ENCODE assay signal across 10 cellular contexts in genomic region chr1:3618576-3618903, GRCh38. TPM values are rescaled to one million over a fixed set of nuclear protein-coding genes. Genes with fewer than 3 reads are reported as not detected.
A peak's percentile ranks its signal among the peaks of the same experiment; 100 is the strongest.
DNase-seq lines count a peak whose midpoint lies in the region; ATAC-seq, FAIRE-seq and TF ChIP-seq lines count a peak whose summit lies in the region.
"Had no signal": no experiment of that assay in that cellular context is flagged by ENCODE, and none has a peak within 500 bp of the region (broad histone marks: within the 10 kb centered on the region; RNA-seq: fewer than 3 reads in every experiment).

No MANE protein-coding gene starts in this region.

- peak overlapping the region; percentile 30 for H3K4me2 ChIP-seq in HepG2 (ENCODE audit: low read depth, low read length)

- H3K4me3 Mint-ChIP-seq in WTC11 (no peak overlapping the region), Caco-2 (ENCODE audit: unreplicated experiment) (no peak overlapping the region)
- no peak overlapping the region for H3K4me3 Mint-ChIP-seq in stimulated activated effector memory CD8-positive, alpha-beta T cell treated with anti-CD3 and anti-CD28 coated beads, Interleukin-12 subunit alpha, Interleukin-12 subunit beta, amount 100 ng/mL, for 72 hours

- H3K4me1 Mint-ChIP-seq in WTC11 (peaks cover 24% of the 10 kb centered on the region), Caco-2 (ENCODE audit: low read depth, unreplicated experiment) (peaks cover 28% of the 10 kb centered on the region)
- H3K4me1 Mint-ChIP-seq in stimulated activated effector memory CD8-positive, alpha-beta T cell treated with anti-CD3 and anti-CD28 coated beads, Interleukin-12 subunit alpha, Interleukin-12 subunit beta, amount 100 ng/mL, for 72 hours: peaks cover 39% of the 10 kb centered on the region

- CTCF ChIA-PET in HepG2 (lab: Yijun Ruan, JAX; ENCODE audit: low intra/inter-chr PET ratio, low total read pairs): interaction anchor here (1.1 to 2.3 kb wide), 6 partner anchors 28 to 128 kb away, joined by 3 to 32 read pairs (median 8); no protein-coding TSS in a partner anchor
- CTCF ChIA-PET in WTC11 (lab: Charles Lee): interaction anchor here (0.6 to 3.9 kb wide), 56 partner anchors 8 to 1419 kb away, joined by 3 to 86 read pairs (median 5); partner anchors contain the start of genes MEGF6 and TP73
- CTCF ChIA-PET in Caco-2 (lab: Charles Lee): interaction anchor here (0.7 to 1.7 kb wide), 17 partner anchors 8 to 165 kb away, joined by 3 to 44 read pairs (median 5); partner anchors contain the start of gene TP73

- TF ChIP-seq RAD21 in HepG2 (CRISPR knock-in tag; IDR thresholded peaks at IDR 0.05): no peak

- no peak overlapping the region for H3K9ac ChIP-seq in HepG2 (ENCODE audit: insufficient read depth, low read depth, low read length)

- H3K36me3 Mint-ChIP-seq in WTC11: no peaks in the 10 kb centered on the region
- no peaks in the 10 kb centered on the region for H3K36me3 Mint-ChIP-seq in stimulated activated effector memory CD8-positive, alpha-beta T cell treated with anti-CD3 and anti-CD28 coated beads, Interleukin-12 subunit alpha, Interleukin-12 subunit beta, amount 100 ng/mL, for 72 hours
- H3K36me3 Mint-ChIP-seq in Caco-2 (ENCODE audit: insufficient read depth, unreplicated experiment): peaks cover under 1% of the 10 kb centered on the region
- H3K36me3 Mint-ChIP-seq: IgD-negative memory B cell had no signal

- intact Hi-C loops in HepG2 (cut with micrococcal nuclease; ENCODE audit: unreplicated experiment) (loop anchor here (2.0 to 5.0 kb wide), 2 partner anchors 32 to 126 kb away; no protein-coding TSS in a partner anchor), right lobe of liver (cut with DNase I) (loop anchor here (5.0 kb wide), 2 partner anchors 121 to 126 kb away; no protein-coding TSS in a partner anchor), Caco-2 (cut with micrococcal nuclease; ENCODE audit: unreplicated experiment) (loop anchor here (2.0 kb wide), 1 partner anchor 166 kb away; no protein-coding TSS in a partner anchor)

- POLR2A ChIA-PET in HepG2 (lab: Yijun Ruan, JAX): interaction anchor here (0.9 kb wide), 1 partner anchor 165 kb away, joined by 5 read pairs; no protein-coding TSS in a partner anchor
- POLR2A ChIA-PET in WTC11 (lab: Charles Lee): interaction anchor here (1.0 kb wide), 1 partner anchor 128 kb away, joined by 4 read pairs; no protein-coding TSS in a partner anchor
- POLR2A ChIA-PET in Caco-2 (lab: Charles Lee): interaction anchor here (1.0 kb wide), 1 partner anchor 87 kb away, joined by 4 read pairs; no protein-coding TSS in a partner anchor

- 47% methylated on average over 3 of the region's 7 CpGs for WGBS in HepG2 (ENCODE audit: low lambda C conversion rate)
- no CpG with 5 or more reads among the region's 7 CpGs for WGBS in right lobe of liver (ENCODE audit: insufficient coverage, low coverage, low lambda C conversion rate, missing lambda C conversion rate)

- TF ChIP-seq POLR2A in HepG2 (IDR thresholded peaks at IDR 0.05; ENCODE audit: insufficient read depth in 1 of 2, low read depth in 2 of 2, low read length in 2 of 2) (no peak), right lobe of liver (IDR thresholded peaks at IDR 0.05) (no peak)

- H3K4me3 ChIP-seq in HepG2 (replicated peaks in 1 of 3; ENCODE audit: insufficient read depth in 1 of 3, low read depth in 2 of 3, low read length in 3 of 3): no peak overlapping the region
- no peak overlapping the region for H3K4me3 ChIP-seq in right lobe of liver
- no peak overlapping the region for H3K4me3 ChIP-seq in Caco-2 (ENCODE audit: low read depth, low read length)

- no TSS peak for BruUV-seq in HepG2 (replicated peaks; lab: Mats Ljungman, UMichigan)
- BruUV-seq in Caco-2 (replicated peaks; lab: Mats Ljungman, UMichigan): no TSS peak

- no peak for DNase-seq in HepG2 (ENCODE audit: low spot score)
- DNase-seq in right lobe of liver: no peak
- DNase-seq in WTC11 (ENCODE audit: low spot score): no peak
- DNase-seq in left kidney (ENCODE audit: low read depth, low spot score): peak; percentile 5
- DNase-seq in stimulated activated effector memory CD8-positive, alpha-beta T cell treated with anti-CD3 and anti-CD28 coated beads, Interleukin-12 subunit alpha, Interleukin-12 subunit beta, amount 100 ng/mL, for 72 hours (ENCODE audit: low spot score in 2 of 2): no peak
- no peak for DNase-seq in Caco-2
- no peak for DNase-seq in cerebellum (ENCODE audit: low spot score)
- no peak for DNase-seq in glomerular visceral epithelial cell (ENCODE audit: extremely low spot score)
- DNase-seq: 8988T had no signal

- peaks cover 8% of the 10 kb centered on the region for H3K27me3 Mint-ChIP-seq in WTC11 (ENCODE audit: low read depth)
- H3K27me3 Mint-ChIP-seq in Caco-2 (ENCODE audit: insufficient read depth, unreplicated experiment): no peaks in the 10 kb centered on the region

- FAIRE-seq in HepG2 (lab: Jason Lieb, UNC): no peak

- H4K20me1 ChIP-seq in HepG2 (ENCODE audit: insufficient read depth, low read length): no peaks in the 10 kb centered on the region

- H3K9me3 Mint-ChIP-seq in WTC11 (no peaks in the 10 kb centered on the region), Caco-2 (ENCODE audit: unreplicated experiment) (no peaks in the 10 kb centered on the region)
- no peaks in the 10 kb centered on the region for H3K9me3 Mint-ChIP-seq in stimulated activated effector memory CD8-positive, alpha-beta T cell treated with anti-CD3 and anti-CD28 coated beads, Interleukin-12 subunit alpha, Interleukin-12 subunit beta, amount 100 ng/mL, for 72 hours
- H3K9me3 Mint-ChIP-seq: IgD-negative memory B cell had no signal

- peaks cover 16 to 50% of the 10 kb centered on the region in 2 experiments for H3K27me3 ChIP-seq in HepG2 (ENCODE audit: control insufficient read depth in 1 of 2, insufficient read depth in 2 of 2, low read length in 2 of 2)
- no peaks in the 10 kb centered on the region for H3K27me3 ChIP-seq in right lobe of liver
- no peaks in the 10 kb centered on the region for H3K27me3 ChIP-seq in Caco-2 (replicated peaks; ENCODE audit: control insufficient read depth, insufficient read depth, low read length)

- ATAC-seq in HepG2 (peak; percentile 43), right lobe of liver (no peak), WTC11 (peak; percentile 33)
- ATAC-seq in stimulated activated effector memory CD8-positive, alpha-beta T cell treated with anti-CD3 and anti-CD28 coated beads, Interleukin-12 subunit alpha, Interleukin-12 subunit beta, amount 100 ng/mL, for 72 hours: no peak

- TF ChIP-seq EP300 in HepG2 (IDR thresholded peaks at IDR 0.05; ENCODE audit: low read depth in 2 of 2, low read length in 2 of 2) (no peak), HepG2 (CRISPR knock-in tag; IDR thresholded peaks at IDR 0.05; ENCODE audit: borderline replicate concordance) (no peak)

- TF ChIP-seq CTCF in HepG2 (CRISPR knock-in tag; IDR thresholded peaks at IDR 0.05): no peak
- TF ChIP-seq CTCF in right lobe of liver (IDR thresholded peaks at IDR 0.05): no peak
- TF ChIP-seq CTCF in WTC11 (IDR thresholded peaks at IDR 0.05): no peak
- TF ChIP-seq CTCF in Caco-2 (IDR thresholded peaks at IDR 0.05; ENCODE audit: insufficient read depth in 1 of 2, low read depth in 1 of 2, low read length in 1 of 2, severe bottlenecking in 1 of 2, unreplicated experiment in 1 of 2): no peak

- no peak overlapping the region for H2AFZ ChIP-seq in HepG2 (ENCODE audit: low read length)

- H3K9me3 ChIP-seq in HepG2 (ENCODE audit: low read length) (no peaks in the 10 kb centered on the region), right lobe of liver (no peaks in the 10 kb centered on the region), Caco-2 (no peaks in the 10 kb centered on the region)

- no peak overlapping the region for H3K27ac Mint-ChIP-seq in WTC11
- H3K27ac Mint-ChIP-seq in stimulated activated effector memory CD8-positive, alpha-beta T cell treated with anti-CD3 and anti-CD28 coated beads, Interleukin-12 subunit alpha, Interleukin-12 subunit beta, amount 100 ng/mL, for 72 hours: peak overlapping the region; percentile 39
- no peak overlapping the region for H3K27ac Mint-ChIP-seq in Caco-2 (ENCODE audit: unreplicated experiment)

- H3K36me3 ChIP-seq in HepG2 (replicated peaks in 1 of 2; ENCODE audit: control insufficient read depth in 1 of 2, insufficient read depth in 2 of 2, low read length in 2 of 2): no peaks in the 10 kb centered on the region
- H3K36me3 ChIP-seq in right lobe of liver: no peaks in the 10 kb centered on the region
- H3K36me3 ChIP-seq in Caco-2 (ENCODE audit: control insufficient read depth, insufficient read depth, low read length): no peaks in the 10 kb centered on the region

- in situ Hi-C loops in HepG2 (cut with HindIII; ENCODE audit: extremely low pct_ligation_motif_present, low pct_unique_long_range_greater_than_20kb): no loop called here

- H3K27ac ChIP-seq in HepG2 (ENCODE audit: extremely low read length, insufficient read depth, low read length): no peak overlapping the region
- H3K27ac ChIP-seq in right lobe of liver: no peak overlapping the region

- H3K4me1 ChIP-seq in HepG2 (ENCODE audit: insufficient read depth, low read length): peaks cover 40% of the 10 kb centered on the region
- H3K4me1 ChIP-seq in right lobe of liver: peaks cover 0 to 12% (median 0%) of the 10 kb centered on the region in 4 donors
- peaks cover 34% of the 10 kb centered on the region for H3K4me1 ChIP-seq in Caco-2

- H3K79me2 ChIP-seq in HepG2 (ENCODE audit: insufficient read depth, low read length): no peaks in the 10 kb centered on the region

RNA-seq across cellular contexts. Expression of gene TPRG1L, which starts 6.3 kb away (rescaled TPM):
- total RNA-seq in HepG2 (2016; rRNA removed; fragmentation: Illumina TruSeq; extraction: Trizol) (21.3 and 31.7 TPM in 2 replicates), right lobe of liver (10 to 100 TPM; 42.5 to 54.6 (median 53.4) TPM), WTC11 (2021) (20.9 to 22.3 TPM (median 20.9 TPM) in 3 replicates), Caco-2 (2022) (39.0 and 43.9 TPM in 2 replicates), cerebellum (12.1 TPM)
- 5.7 and 6.3 TPM in 2 replicates for total RNA-seq in HepG2 (2016; cell fraction: cytosol; rRNA removed; fragmentation: Illumina TruSeq; extraction: Trizol; ENCODE audit: low read depth)
- total RNA-seq in HepG2 (2016; cell fraction: insoluble cytoplasmic fraction; rRNA removed; fragmentation: Illumina TruSeq; extraction: Trizol): 20.0 and 34.6 TPM in 2 replicates
- total RNA-seq in HepG2 (2016; cell fraction: membrane; rRNA removed; fragmentation: Illumina TruSeq; extraction: Trizol): 26.8 and 28.4 TPM in 2 replicates
- total RNA-seq in HepG2 (2016; cell fraction: nucleus; rRNA removed; fragmentation: Illumina TruSeq; extraction: Trizol): 13.9 and 17.8 TPM in 2 replicates
- polyA plus RNA-seq in HepG2 (2011; rRNA removed): 37.4 and 44.3 TPM in 2 replicates
- 39.8 and 48.5 TPM in 2 replicates for polyA plus RNA-seq in HepG2 (2011; cell fraction: cytosol; rRNA removed)
- 18.5 and 21.7 TPM in 2 replicates for polyA plus RNA-seq in HepG2 (2011; cell fraction: nucleus; rRNA removed)
- 32.1 and 36.9 TPM in 2 replicates for polyA plus RNA-seq in HepG2 (2012)
- 9.7 and 10.7 TPM in 2 replicates for polyA plus RNA-seq in HepG2 (2016; cell fraction: cytosol; fragmentation: Illumina TruSeq; extraction: Trizol; ENCODE audit: low read depth)
- 66.4 and 67.1 TPM in 2 replicates for polyA plus RNA-seq in HepG2 (2016; cell fraction: insoluble cytoplasmic fraction; fragmentation: Illumina TruSeq; extraction: Trizol; ENCODE audit: low read depth)
- polyA plus RNA-seq in HepG2 (2016; cell fraction: membrane; fragmentation: Illumina TruSeq; extraction: Trizol; ENCODE audit: low read depth): 27.9 and 28.2 TPM in 2 replicates
- polyA plus RNA-seq in HepG2 (2016; cell fraction: nucleus; fragmentation: Illumina TruSeq; extraction: Trizol; ENCODE audit: insufficient read depth, low read depth): 42.7 TPM in 2 replicates
- 33.6 and 37.3 TPM in 2 replicates for polyA minus RNA-seq in HepG2 (2011; rRNA and poly(A)+ RNA removed; ENCODE audit: low replicate concordance)
- polyA minus RNA-seq in HepG2 (2011; cell fraction: cytosol; rRNA and poly(A)+ RNA removed): 24.6 and 30.2 TPM in 2 replicates
- 8.0 and 10.2 TPM in 2 replicates for polyA minus RNA-seq in HepG2 (2011; cell fraction: nucleus; rRNA and poly(A)+ RNA removed)

RNA-seq across cellular contexts. Expression of gene MEGF6, which starts 7.2 kb away (rescaled TPM):
- total RNA-seq in HepG2 (2016; rRNA removed; fragmentation: Illumina TruSeq; extraction: Trizol) (0.76 and 1.9 TPM in 2 replicates), right lobe of liver (1 to 10 TPM; 2.2 to 9.6 (median 4.4) TPM), WTC11 (2021) (24.9 to 32.4 TPM (median 27.2 TPM) in 3 replicates), Caco-2 (2022) (12.1 and 13.3 TPM in 2 replicates), cerebellum (14.9 TPM)
- total RNA-seq in HepG2 (2016; cell fraction: cytosol; rRNA removed; fragmentation: Illumina TruSeq; extraction: Trizol; ENCODE audit: low read depth): 0.18 and 0.61 TPM in 2 replicates
- 0.70 and 2.7 TPM in 2 replicates for total RNA-seq in HepG2 (2016; cell fraction: insoluble cytoplasmic fraction; rRNA removed; fragmentation: Illumina TruSeq; extraction: Trizol)
- total RNA-seq in HepG2 (2016; cell fraction: membrane; rRNA removed; fragmentation: Illumina TruSeq; extraction: Trizol): 0.52 and 0.96 TPM in 2 replicates
- 2.7 and 3.4 TPM in 2 replicates for total RNA-seq in HepG2 (2016; cell fraction: nucleus; rRNA removed; fragmentation: Illumina TruSeq; extraction: Trizol)
- 1.9 and 3.5 TPM in 2 replicates for polyA plus RNA-seq in HepG2 (2011; rRNA removed)
- polyA plus RNA-seq in HepG2 (2011; cell fraction: cytosol; rRNA removed): 0.90 and 1.8 TPM in 2 replicates
- polyA plus RNA-seq in HepG2 (2011; cell fraction: nucleus; rRNA removed): 68.1 and 94.7 TPM in 2 replicates
- polyA plus RNA-seq in HepG2 (2012): 3.6 and 4.8 TPM in 2 replicates
- polyA plus RNA-seq in HepG2 (2016; cell fraction: cytosol; fragmentation: Illumina TruSeq; extraction: Trizol; ENCODE audit: low read depth): 0.09 and 0.19 TPM in 2 replicates
- polyA plus RNA-seq in HepG2 (2016; cell fraction: insoluble cytoplasmic fraction; fragmentation: Illumina TruSeq; extraction: Trizol; ENCODE audit: low read depth): 0.80 and 1.3 TPM in 2 replicates
- 0.19 and 0.34 TPM in 2 replicates for polyA plus RNA-seq in HepG2 (2016; cell fraction: membrane; fragmentation: Illumina TruSeq; extraction: Trizol; ENCODE audit: low read depth)
- polyA plus RNA-seq in HepG2 (2016; cell fraction: nucleus; fragmentation: Illumina TruSeq; extraction: Trizol; ENCODE audit: insufficient read depth, low read depth): 8.1 and 10.4 TPM in 2 replicates
- 3.5 and 4.6 TPM in 2 replicates for polyA minus RNA-seq in HepG2 (2011; rRNA and poly(A)+ RNA removed; ENCODE audit: low replicate concordance)
- 1.7 and 2.4 TPM in 2 replicates for polyA minus RNA-seq in HepG2 (2011; cell fraction: cytosol; rRNA and poly(A)+ RNA removed)
- polyA minus RNA-seq in HepG2 (2011; cell fraction: nucleus; rRNA and poly(A)+ RNA removed): 5.6 and 10.6 TPM in 2 replicates

RNA-seq across cellular contexts. Expression of gene WRAP73, which starts 31.4 kb away (rescaled TPM):
- total RNA-seq in HepG2 (2016; rRNA removed; fragmentation: Illumina TruSeq; extraction: Trizol) (18.1 and 21.0 TPM in 2 replicates), right lobe of liver (1 to 10 TPM; 5.6 to 9.1 (median 7.1) TPM), WTC11 (2021) (33.8 to 39.2 TPM (median 34.7 TPM) in 3 replicates), Caco-2 (2022) (25.1 and 31.6 TPM in 2 replicates), cerebellum (13.2 TPM)
- 5.0 and 5.8 TPM in 2 replicates for total RNA-seq in HepG2 (2016; cell fraction: cytosol; rRNA removed; fragmentation: Illumina TruSeq; extraction: Trizol; ENCODE audit: low read depth)
- 20.2 and 20.3 TPM in 2 replicates for total RNA-seq in HepG2 (2016; cell fraction: insoluble cytoplasmic fraction; rRNA removed; fragmentation: Illumina TruSeq; extraction: Trizol)
- total RNA-seq in HepG2 (2016; cell fraction: membrane; rRNA removed; fragmentation: Illumina TruSeq; extraction: Trizol): 8.8 and 10.8 TPM in 2 replicates
- 14.3 and 17.1 TPM in 2 replicates for total RNA-seq in HepG2 (2016; cell fraction: nucleus; rRNA removed; fragmentation: Illumina TruSeq; extraction: Trizol)
- polyA plus RNA-seq in HepG2 (2011; rRNA removed): 40.4 and 44.1 TPM in 2 replicates
- 27.5 and 35.0 TPM in 2 replicates for polyA plus RNA-seq in HepG2 (2011; cell fraction: cytosol; rRNA removed)
- 78.4 and 79.9 TPM in 2 replicates for polyA plus RNA-seq in HepG2 (2011; cell fraction: nucleus; rRNA removed)
- 12.9 and 18.3 TPM in 2 replicates for polyA plus RNA-seq in HepG2 (2012)
- 5.5 TPM in 2 replicates for polyA plus RNA-seq in HepG2 (2016; cell fraction: cytosol; fragmentation: Illumina TruSeq; extraction: Trizol; ENCODE audit: low read depth)
- 19.4 and 25.1 TPM in 2 replicates for polyA plus RNA-seq in HepG2 (2016; cell fraction: insoluble cytoplasmic fraction; fragmentation: Illumina TruSeq; extraction: Trizol; ENCODE audit: low read depth)
- 6.3 and 7.2 TPM in 2 replicates for polyA plus RNA-seq in HepG2 (2016; cell fraction: membrane; fragmentation: Illumina TruSeq; extraction: Trizol; ENCODE audit: low read depth)
- polyA plus RNA-seq in HepG2 (2016; cell fraction: nucleus; fragmentation: Illumina TruSeq; extraction: Trizol; ENCODE audit: insufficient read depth, low read depth): 41.4 and 53.5 TPM in 2 replicates
- polyA minus RNA-seq in HepG2 (2011; rRNA and poly(A)+ RNA removed; ENCODE audit: low replicate concordance): 43.7 and 46.5 TPM in 2 replicates
- 11.9 and 16.4 TPM in 2 replicates for polyA minus RNA-seq in HepG2 (2011; cell fraction: cytosol; rRNA and poly(A)+ RNA removed)
- 18.4 and 19.5 TPM in 2 replicates for polyA minus RNA-seq in HepG2 (2011; cell fraction: nucleus; rRNA and poly(A)+ RNA removed)

RNA-seq across cellular contexts. Expression of gene TP73, which starts 33.8 kb away (rescaled TPM):
- total RNA-seq in HepG2 (2016; rRNA removed; fragmentation: Illumina TruSeq; extraction: Trizol): 0.69 and 1.1 TPM in 2 replicates
- total RNA-seq in HepG2 (2016; cell fraction: cytosol; rRNA removed; fragmentation: Illumina TruSeq; extraction: Trizol; ENCODE audit: low read depth): 0.35 and 0.51 TPM in 2 replicates
- 0.39 and 1.1 TPM in 2 replicates for total RNA-seq in HepG2 (2016; cell fraction: insoluble cytoplasmic fraction; rRNA removed; fragmentation: Illumina TruSeq; extraction: Trizol)
- 1.3 and 1.4 TPM in 2 replicates for total RNA-seq in HepG2 (2016; cell fraction: membrane; rRNA removed; fragmentation: Illumina TruSeq; extraction: Trizol)
- 1.7 and 2.1 TPM in 2 replicates for total RNA-seq in HepG2 (2016; cell fraction: nucleus; rRNA removed; fragmentation: Illumina TruSeq; extraction: Trizol)
- polyA plus RNA-seq in HepG2 (2011; rRNA removed): 0.49 and 0.59 TPM in 2 replicates
- polyA plus RNA-seq in HepG2 (2011; cell fraction: cytosol; rRNA removed): 0.10 and 0.28 TPM in 2 replicates
- polyA plus RNA-seq in HepG2 (2011; cell fraction: nucleus; rRNA removed): 1.8 and 3.5 TPM in 2 replicates
- polyA plus RNA-seq in HepG2 (2012): 0.37 and 0.74 TPM in 2 replicates
- 0.45 and 0.53 TPM in 2 replicates for polyA plus RNA-seq in HepG2 (2016; cell fraction: cytosol; fragmentation: Illumina TruSeq; extraction: Trizol; ENCODE audit: low read depth)
- polyA plus RNA-seq in HepG2 (2016; cell fraction: insoluble cytoplasmic fraction; fragmentation: Illumina TruSeq; extraction: Trizol; ENCODE audit: low read depth): 1.5 and 1.9 TPM in 2 replicates
- 0.93 and 1.4 TPM in 2 replicates for polyA plus RNA-seq in HepG2 (2016; cell fraction: membrane; fragmentation: Illumina TruSeq; extraction: Trizol; ENCODE audit: low read depth)
- polyA plus RNA-seq in HepG2 (2016; cell fraction: nucleus; fragmentation: Illumina TruSeq; extraction: Trizol; ENCODE audit: insufficient read depth, low read depth): 3.4 and 3.9 TPM in 2 replicates
- 0.48 TPM in 1 of 2 replicates, not detected in the other for polyA minus RNA-seq in HepG2 (2011; rRNA and poly(A)+ RNA removed; ENCODE audit: low replicate concordance)
- polyA minus RNA-seq in HepG2 (2011; cell fraction: cytosol; rRNA and poly(A)+ RNA removed): 0.30 and 0.62 TPM in 2 replicates
- polyA minus RNA-seq in HepG2 (2011; cell fraction: nucleus; rRNA and poly(A)+ RNA removed): 0.99 and 1.2 TPM in 2 replicates
- total RNA-seq in right lobe of liver: 1 to 10 TPM in 2 of 6 experiments, under 1 TPM in 4; 0.05 to 2.3 (median 0.32) TPM
- total RNA-seq in WTC11 (2021): 5.7 to 6.4 TPM (median 5.8 TPM) in 3 replicates
- 11.7 and 11.9 TPM in 2 replicates for total RNA-seq in Caco-2 (2022)
- total RNA-seq in cerebellum: 0.36 TPM

Comparison
In these comparisons a context has a peak if more than half of its experiments do, and no peak if none do; other contexts are left out.
1. ATAC-seq: peak in HepG2 (single experiment) and WTC11 (single experiment); none in right lobe of liver (0 of 4) and stimulated activated effector memory CD8-positive, alpha-beta T cell treated with anti-CD3 and anti-CD28 coated beads, Interleukin-12 subunit alpha, Interleukin-12 subunit beta, amount 100 ng/mL, for 72 hours (single experiment).